1 cellular context compared by ENCODE assay signal in genomic region chr17:28644782-28645575, GRCh38.
A peak's percentile ranks its signal among the peaks of the same experiment; 100 is the strongest.
TF ChIP-seq lines count a peak whose summit lies in the region.

BLTP2 (minus strand) TSS chr17:28645158; CDS start chr17:28645056, 102 bp downstream.

TF ChIP-seq in HepG2, 621 proteins besides CTCF, POLR2A, EP300 and RAD21 (continued from another document and continues in another):
- no peak for TF ChIP-seq PRDM4 (CRISPR knock-in tag; IDR thresholded peaks at IDR 0.05; ENCODE audit: borderline replicate concordance)
- no peak for TF ChIP-seq NFE2 (CRISPR knock-in tag; IDR thresholded peaks at IDR 0.05)
- TF ChIP-seq SMYD3 (CRISPR knock-in tag; IDR thresholded peaks at IDR 0.05): 0 out of 2 replicates have a peak, but pooled peaks have one; percentile 38
- no peak for TF ChIP-seq PREB (CRISPR knock-in tag; IDR thresholded peaks at IDR 0.05)
- TF ChIP-seq WIZ (CRISPR knock-in tag; IDR thresholded peaks at IDR 0.05): no peak
- TF ChIP-seq, protein P1, sequence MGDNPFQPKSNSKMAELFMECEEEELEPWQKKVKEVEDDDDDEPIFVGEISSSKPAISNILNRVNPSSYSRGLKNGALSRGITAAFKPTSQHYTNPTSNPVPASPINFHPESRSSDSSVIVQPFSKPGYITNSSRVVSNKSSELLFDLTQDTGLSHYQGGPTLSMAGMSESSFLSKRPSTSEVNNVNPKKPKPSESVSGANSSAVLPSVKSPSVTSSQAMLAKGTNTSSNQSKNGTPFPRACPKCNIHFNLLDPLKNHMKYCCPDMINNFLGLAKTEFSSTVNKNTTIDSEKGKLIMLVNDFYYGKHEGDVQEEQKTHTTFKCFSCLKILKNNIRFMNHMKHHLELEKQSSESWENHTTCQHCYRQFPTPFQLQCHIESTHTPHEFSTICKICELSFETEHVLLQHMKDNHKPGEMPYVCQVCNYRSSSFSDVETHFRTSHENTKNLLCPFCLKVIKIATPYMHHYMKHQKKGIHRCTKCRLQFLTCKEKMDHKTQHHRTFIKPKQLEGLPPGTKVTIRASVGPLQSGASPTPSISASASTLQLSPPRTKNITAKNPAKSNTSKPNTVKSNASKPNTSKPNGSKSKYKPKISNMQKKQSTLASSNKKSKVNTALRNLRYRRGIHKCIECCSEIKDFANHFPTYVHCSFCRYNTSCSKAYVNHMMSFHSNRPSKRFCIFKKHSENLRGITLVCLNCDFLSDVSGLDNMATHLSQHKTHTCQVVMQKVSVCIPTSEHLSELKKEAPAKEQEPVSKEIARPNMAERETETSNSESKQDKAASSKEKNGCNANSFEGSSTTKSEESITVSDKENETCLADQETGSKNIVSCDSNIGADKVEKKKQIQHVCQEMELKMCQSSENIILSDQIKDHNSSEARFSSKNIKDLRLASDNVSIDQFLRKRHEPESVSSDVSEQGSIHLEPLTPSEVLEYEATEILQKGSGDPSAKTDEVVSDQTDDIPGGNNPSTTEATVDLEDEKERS (CRISPR knock-in tag; IDR thresholded peaks at IDR 0.05): 0 out of 2 replicates have a peak, but pooled peaks have one; percentile 10
- TF ChIP-seq ZNF609 (CRISPR knock-in tag; IDR thresholded peaks at IDR 0.05; ENCODE audit: borderline replicate concordance): peak; percentile 57; the same call in 1 of the 2 replicates
- TF ChIP-seq ISX (CRISPR knock-in tag; conservative IDR thresholded peaks at IDR 0.05): no peak
- no peak for TF ChIP-seq MLXIP (CRISPR knock-in tag; IDR thresholded peaks at IDR 0.05; ENCODE audit: borderline replicate concordance)
- TF ChIP-seq, protein P2, sequence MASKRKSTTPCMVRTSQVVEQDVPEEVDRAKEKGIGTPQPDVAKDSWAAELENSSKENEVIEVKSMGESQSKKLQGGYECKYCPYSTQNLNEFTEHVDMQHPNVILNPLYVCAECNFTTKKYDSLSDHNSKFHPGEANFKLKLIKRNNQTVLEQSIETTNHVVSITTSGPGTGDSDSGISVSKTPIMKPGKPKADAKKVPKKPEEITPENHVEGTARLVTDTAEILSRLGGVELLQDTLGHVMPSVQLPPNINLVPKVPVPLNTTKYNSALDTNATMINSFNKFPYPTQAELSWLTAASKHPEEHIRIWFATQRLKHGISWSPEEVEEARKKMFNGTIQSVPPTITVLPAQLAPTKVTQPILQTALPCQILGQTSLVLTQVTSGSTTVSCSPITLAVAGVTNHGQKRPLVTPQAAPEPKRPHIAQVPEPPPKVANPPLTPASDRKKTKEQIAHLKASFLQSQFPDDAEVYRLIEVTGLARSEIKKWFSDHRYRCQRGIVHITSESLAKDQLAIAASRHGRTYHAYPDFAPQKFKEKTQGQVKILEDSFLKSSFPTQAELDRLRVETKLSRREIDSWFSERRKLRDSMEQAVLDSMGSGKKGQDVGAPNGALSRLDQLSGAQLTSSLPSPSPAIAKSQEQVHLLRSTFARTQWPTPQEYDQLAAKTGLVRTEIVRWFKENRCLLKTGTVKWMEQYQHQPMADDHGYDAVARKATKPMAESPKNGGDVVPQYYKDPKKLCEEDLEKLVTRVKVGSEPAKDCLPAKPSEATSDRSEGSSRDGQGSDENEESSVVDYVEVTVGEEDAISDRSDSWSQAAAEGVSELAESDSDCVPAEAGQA (IDR thresholded peaks at IDR 0.05; ENCODE audit: low read depth): no peak
- TF ChIP-seq, protein P2 (CRISPR knock-in tag; IDR thresholded peaks at IDR 0.05; ENCODE audit: borderline replicate concordance): peak; percentile 5; the same call in 1 of the 2 replicates
- TF ChIP-seq ZNF24 (IDR thresholded peaks at IDR 0.05): no peak
- no peak for TF ChIP-seq SOX6 (IDR thresholded peaks at IDR 0.05)
- TF ChIP-seq SOX6 (CRISPR knock-in tag; IDR thresholded peaks at IDR 0.05): peak; percentile 61; the same call in 1 of the 2 replicates
- no peak for TF ChIP-seq U2AF2 (IDR thresholded peaks at IDR 0.05; ENCODE audit: low read depth, low read length)
- peak; percentile 39; the same call in 1 of the 2 replicates for TF ChIP-seq KDM3A (CRISPR knock-in tag; IDR thresholded peaks at IDR 0.05; ENCODE audit: low read depth)
- TF ChIP-seq E2F1 (CRISPR knock-in tag; IDR thresholded peaks at IDR 0.05): peak; percentile 75
- TF ChIP-seq MTERF4 (CRISPR knock-in tag; IDR thresholded peaks at IDR 0.05): 0 out of 2 replicates have a peak, but pooled peaks have one; percentile 82
- TF ChIP-seq, protein P3, sequence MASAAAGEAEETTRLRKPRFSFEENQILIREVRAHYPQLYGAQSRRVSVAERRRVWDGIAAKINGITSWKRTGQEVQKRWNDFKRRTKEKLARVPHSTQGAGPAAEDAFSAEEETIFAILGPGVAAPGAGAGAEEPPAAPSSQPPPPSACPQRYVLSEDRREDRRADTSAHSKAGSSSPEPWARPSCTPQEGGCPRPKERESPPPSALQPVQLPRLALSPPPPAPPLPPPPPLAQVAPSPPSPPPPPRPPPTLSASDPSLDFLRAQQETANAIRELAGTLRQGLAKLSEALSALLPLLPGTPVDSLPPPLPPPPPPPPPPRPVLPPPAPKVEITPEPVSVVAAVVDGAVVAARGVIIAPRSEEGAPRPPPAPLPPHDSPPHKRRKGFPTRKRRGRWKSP (CRISPR knock-in tag; IDR thresholded peaks at IDR 0.05): peak; percentile 42; the same call in 1 of the 2 replicates
- TF ChIP-seq ZNF431 (CRISPR knock-in tag; IDR thresholded peaks at IDR 0.05; ENCODE audit: borderline replicate concordance, low read depth): no peak
- TF ChIP-seq ZNF333 (CRISPR knock-in tag; IDR thresholded peaks at IDR 0.05; ENCODE audit: borderline replicate concordance): 0 out of 2 replicates have a peak, but pooled peaks have one; percentile 78
- TF ChIP-seq, protein P4, sequence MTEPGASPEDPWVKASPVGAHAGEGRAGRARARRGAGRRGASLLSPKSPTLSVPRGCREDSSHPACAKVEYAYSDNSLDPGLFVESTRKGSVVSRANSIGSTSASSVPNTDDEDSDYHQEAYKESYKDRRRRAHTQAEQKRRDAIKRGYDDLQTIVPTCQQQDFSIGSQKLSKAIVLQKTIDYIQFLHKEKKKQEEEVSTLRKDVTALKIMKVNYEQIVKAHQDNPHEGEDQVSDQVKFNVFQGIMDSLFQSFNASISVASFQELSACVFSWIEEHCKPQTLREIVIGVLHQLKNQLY (CRISPR knock-in tag; IDR thresholded peaks at IDR 0.05): 0 out of 2 replicates have a peak, but pooled peaks have one; percentile 45
- TF ChIP-seq ERF (CRISPR knock-in tag; IDR thresholded peaks at IDR 0.05): peak; percentile 71
